22 cellular contexts compared by ENCODE assay signal in the genomic region with DNA sequence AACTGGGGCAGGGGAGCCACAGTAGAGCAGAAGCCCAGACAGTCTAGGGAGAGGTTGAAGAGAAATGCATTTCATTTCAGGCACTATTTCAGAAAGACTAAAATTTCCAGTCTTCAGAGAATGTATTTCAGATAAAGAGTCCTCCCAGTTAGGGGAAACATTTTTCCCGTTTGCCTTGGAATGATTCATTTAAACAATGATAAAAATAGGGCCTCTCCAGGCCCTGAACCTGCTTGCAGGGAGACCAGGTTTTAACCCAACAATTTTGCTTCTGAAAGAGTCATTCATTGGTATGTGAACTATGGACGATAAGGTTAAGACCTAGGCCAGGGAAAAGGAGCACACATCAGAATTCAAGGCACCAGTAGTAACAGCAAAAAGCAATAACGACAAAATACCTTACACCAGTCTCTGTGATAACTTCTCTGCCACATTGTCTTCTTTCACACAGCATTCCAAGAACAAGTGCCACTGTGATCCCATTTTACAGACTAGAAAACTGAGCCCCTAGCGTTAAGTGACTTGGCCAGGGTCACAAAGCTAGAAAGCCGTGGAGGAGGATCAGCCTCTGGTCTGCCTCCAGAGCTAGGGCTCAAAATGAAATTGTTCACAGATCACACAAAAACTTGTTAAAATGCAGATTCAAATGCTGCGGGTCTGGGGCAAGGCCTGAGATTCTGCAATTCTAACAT.
"Had no signal": no experiment of that assay in that cellular context is flagged by ENCODE, and none has a peak within 500 bp of the region (broad histone marks: within the 10 kb centered on the region; RNA-seq: fewer than 3 reads in every experiment).

No MANE protein-coding gene starts in this region.

- H3K9me3 Mint-ChIP-seq: activated CD4-positive, alpha-beta T cell treated with anti-CD3 and anti-CD28 coated beads, Interleukin-2, amount 10 ng/mL, durations not matched to agents 7 days and 5 days; activated naive CD8-positive, alpha-beta T cell treated with anti-CD3 and anti-CD28 coated beads, Interleukin-2, amount 10 ng/mL, durations not matched to agents 7 days and 5 days; activated T-cell treated with anti-CD3 and anti-CD28 coated beads, Interleukin-2, amount 50 U/mL, for 24 hours; activated T-helper 2 cell treated with anti-CD3 and anti-CD28 coated beads, Interferon-gamma antibody, Interleukin-2, Interleukin-4, amounts not matched to agents 10 μg/mL and 5 μg/mL and 100 μg/mL, durations not matched to agents 14 hours and 24 hours and 36 hours; central memory CD8-positive, alpha-beta T cell; endodermal cell; neural crest cell; stimulated activated naive CD8-positive, alpha-beta T cell treated with anti-CD3 and anti-CD28 coated beads, Interleukin-15, Interleukin-2, amounts not matched to agents 100 ng/mL and 50 ng/mL, for 24 hours; T-helper 1 cell treated with Interleukin-12 subunit alpha and Interleukin-12 subunit beta and Interleukin-4 antibody, amounts not matched to agents 30 μg/mL and 1 μg/mL, for 36 hours had no signal

- H3K36me3 Mint-ChIP-seq: activated naive CD8-positive, alpha-beta T cell treated with anti-CD3 and anti-CD28 coated beads, Interleukin-2, amount 10 ng/mL, durations not matched to agents 7 days and 5 days had no signal

- H3K4me3 ChIP-seq: colonic mucosa, left ventricle myocardium inferior, sigmoid colon, tibial nerve had no signal

- H3K4me1 Mint-ChIP-seq: activated CD4-positive, alpha-beta T cell treated with anti-CD3 and anti-CD28 coated beads, Interleukin-2, amount 10 ng/mL, durations not matched to agents 7 days and 5 days; activated naive CD8-positive, alpha-beta T cell treated with anti-CD3 and anti-CD28 coated beads, Interleukin-2, amount 10 ng/mL, durations not matched to agents 7 days and 5 days had no signal

- DNase-seq: activated CD4-positive, alpha-beta T cell treated with anti-CD3 and anti-CD28 coated beads, Interleukin-2, amount 10 ng/mL, durations not matched to agents 7 days and 5 days; activated CD8-positive, alpha-beta T cell treated with anti-CD3 and anti-CD28 coated beads, Interleukin-2, amount 10 ng/mL, durations not matched to agents 7 days and 5 days; activated naive CD4-positive, alpha-beta T cell treated with Interleukin-2 at 50 U/mL for 16 hours; activated naive CD8-positive, alpha-beta T cell treated with anti-CD3 and anti-CD28 coated beads, Interleukin-2, amount 10 ng/mL, durations not matched to agents 7 days and 5 days; activated T-cell treated with anti-CD3 and anti-CD28 coated beads, Interleukin-2, amount 50 U/mL, for 24 hours; colonic mucosa; head of caudate nucleus; left ventricle myocardium inferior; mammary epithelial cell; sigmoid colon; stimulated activated CD4-positive, alpha-beta T cell treated with anti-CD3 and anti-CD28 coated beads, Interleukin-12 subunit alpha, Interleukin-12 subunit beta, amount 100 ng/mL, for 4 hours; stimulated activated CD4-positive, alpha-beta T cell treated with anti-CD3 and anti-CD28 coated beads, Interleukin-2, amount 100 ng/mL, for 24 hours had no signal

- H3K27me3 Mint-ChIP-seq: activated CD4-positive, alpha-beta T cell treated with anti-CD3 and anti-CD28 coated beads, Interleukin-2, amount 10 ng/mL, durations not matched to agents 7 days and 5 days; activated naive CD8-positive, alpha-beta T cell treated with anti-CD3 and anti-CD28 coated beads, Interleukin-2, amount 10 ng/mL, durations not matched to agents 7 days and 5 days had no signal

- H3K4me3 Mint-ChIP-seq: activated CD4-positive, alpha-beta T cell treated with anti-CD3 and anti-CD28 coated beads, Interleukin-2, amount 10 ng/mL, durations not matched to agents 7 days and 5 days; activated CD8-positive, alpha-beta T cell treated with anti-CD3 and anti-CD28 coated beads, Interleukin-2, amount 10 ng/mL, durations not matched to agents 7 days and 5 days; activated naive CD8-positive, alpha-beta T cell treated with anti-CD3 and anti-CD28 coated beads, Interleukin-2, amount 10 ng/mL, durations not matched to agents 7 days and 5 days; activated T-cell treated with anti-CD3 and anti-CD28 coated beads, Interleukin-2, amount 50 U/mL, for 24 hours; central memory CD8-positive, alpha-beta T cell; endodermal cell; neural crest cell; stimulated activated naive CD8-positive, alpha-beta T cell treated with anti-CD3 and anti-CD28 coated beads, Interleukin-15, Interleukin-2, amounts not matched to agents 100 ng/mL and 50 ng/mL, for 24 hours; T-helper 1 cell treated with Interleukin-12 subunit alpha and Interleukin-12 subunit beta and Interleukin-4 antibody, amounts not matched to agents 30 μg/mL and 1 μg/mL, for 36 hours had no signal

- ATAC-seq: activated CD4-positive, CD25-positive, alpha-beta regulatory T cell treated with anti-CD3 and anti-CD28 coated beads, Interleukin-2, amount 50 U/mL, for 24 hours; activated CD8-positive, alpha-beta T cell treated with anti-CD3 and anti-CD28 coated beads, Interleukin-2, amount 10 ng/mL, durations not matched to agents 7 days and 5 days had no signal

- H3K27ac Mint-ChIP-seq: activated CD4-positive, alpha-beta T cell treated with anti-CD3 and anti-CD28 coated beads, Interleukin-2, amount 10 ng/mL, durations not matched to agents 7 days and 5 days; activated CD8-positive, alpha-beta T cell treated with anti-CD3 and anti-CD28 coated beads, Interleukin-2, amount 10 ng/mL, durations not matched to agents 7 days and 5 days; activated naive CD8-positive, alpha-beta T cell treated with anti-CD3 and anti-CD28 coated beads, Interleukin-2, amount 10 ng/mL, durations not matched to agents 7 days and 5 days; activated T-cell treated with anti-CD3 and anti-CD28 coated beads, Interleukin-2, amount 50 U/mL, for 24 hours; activated T-helper 2 cell treated with anti-CD3 and anti-CD28 coated beads, Interferon-gamma antibody, Interleukin-2, Interleukin-4, amounts not matched to agents 10 μg/mL and 5 μg/mL and 100 μg/mL, durations not matched to agents 14 hours and 24 hours and 36 hours; endodermal cell; stimulated activated naive CD8-positive, alpha-beta T cell treated with anti-CD3 and anti-CD28 coated beads, Interleukin-15, Interleukin-2, amounts not matched to agents 100 ng/mL and 50 ng/mL, for 24 hours; T-helper 1 cell treated with Interleukin-12 subunit alpha and Interleukin-12 subunit beta and Interleukin-4 antibody, amounts not matched to agents 30 μg/mL and 1 μg/mL, for 36 hours had no signal

- FAIRE-seq: frontal cortex, urothelium cell line had no signal
